9 cellular contexts compared by ENCODE assay signal in genomic region chr16:685967-686366, GRCh38. TPM values are rescaled to one million over a fixed set of nuclear protein-coding genes. Genes with fewer than 3 reads are reported as not detected.
DNase-seq lines count a peak whose midpoint lies in the region; ATAC-seq, FAIRE-seq and TF ChIP-seq lines count a peak whose summit lies in the region.
"Had no signal": no experiment of that assay in that cellular context is flagged by ENCODE, and none has a peak within 500 bp of the region (broad histone marks: within the 10 kb centered on the region; RNA-seq: fewer than 3 reads in every experiment).

No MANE protein-coding gene starts in this region.

- H3K18ac ChIP-seq in mesendoderm (ENCODE audit: low read length), result no peak overlapping the region

- H2BK15ac ChIP-seq in mesendoderm (replicated peaks; ENCODE audit: low read depth), result no peak overlapping the region

- no peak overlapping the region for H4K5ac ChIP-seq in mesendoderm (ENCODE audit: low read length)

- peaks cover 2% of the 10 kb centered on the region for H3K27me3 ChIP-seq in keratinocyte (ENCODE audit: control insufficient read depth, extremely low read depth, insufficient read depth, low read length)
- H3K27me3 ChIP-seq in mesendoderm (ENCODE audit: insufficient read depth, low read length, poor library complexity), result no peaks in the 10 kb centered on the region

- dilution Hi-C loops in keratinocyte (cut with MboI; ENCODE audit: extremely low pct_ligation_motif_present, low sequenced_read_pairs), result no loop called here

- H2AFZ ChIP-seq in keratinocyte (ENCODE audit: control insufficient read depth, low read length), result no peak overlapping the region

- peaks cover 12 to 37% of the 10 kb centered on the region in 2 experiments for H3K36me3 ChIP-seq in keratinocyte (ENCODE audit: control insufficient read depth in 2 of 2, extremely low read depth in 1 of 2, insufficient read depth in 2 of 2, low read length in 2 of 2)
- H3K36me3 ChIP-seq in mesendoderm (ENCODE audit: control insufficient read depth, insufficient read depth, low read length), result peaks cover 13% of the 10 kb centered on the region

- H4K20me1 ChIP-seq in keratinocyte (ENCODE audit: control insufficient read depth, extremely low read depth, insufficient read depth, low read length), result peaks cover 15% of the 10 kb centered on the region

- H3K79me1 ChIP-seq in mesendoderm (ENCODE audit: low read length), result peaks cover 24% of the 10 kb centered on the region

- H3K4me2 ChIP-seq in keratinocyte (ENCODE audit: control insufficient read depth, extremely low read depth, insufficient read depth, low read depth, low read length), result no peak overlapping the region
- no peak overlapping the region for H3K4me2 ChIP-seq in mesendoderm (ENCODE audit: low read length)

- no peaks in the 10 kb centered on the region for H3K9me1 ChIP-seq in keratinocyte (ENCODE audit: control insufficient read depth, extremely low read depth, insufficient read depth, low read length)

- no peak for FAIRE-seq in keratinocyte (lab: Jason Lieb, UNC)
- FAIRE-seq: endometrium had no signal

- no peak overlapping the region for H3K27ac ChIP-seq in keratinocyte (ENCODE audit: control insufficient read depth, insufficient read depth, low read length)
- H3K27ac ChIP-seq in mesendoderm (ENCODE audit: low read depth, low read length), result no peak overlapping the region

- no peak overlapping the region for H3K23ac ChIP-seq in mesendoderm (ENCODE audit: low read length)

- no peak for ATAC-seq in GM19452 (IDR thresholded peaks at IDR 0.05; ENCODE audit: unreplicated experiment)

- no peak overlapping the region for H3K4me3 ChIP-seq in GM12875 (ENCODE audit: low read depth, low read length)
- no peak overlapping the region for H3K4me3 ChIP-seq in keratinocyte (ENCODE audit: control insufficient read depth in 2 of 3, extremely low read depth in 1 of 3, insufficient read depth in 2 of 3, low read depth in 1 of 3, low read length in 3 of 3)
- no peak overlapping the region for H3K4me3 ChIP-seq in mesendoderm (ENCODE audit: low read length)

- DNase-seq in AG20443 (ENCODE audit: low spot score) (peak; percentile 42), T1000 (lab: John Stamatoyannopoulos, UW) (peak; percentile 40), keratinocyte (ENCODE audit: low read depth, low spot score) (no peak), mesendoderm (no peak), T-helper 9 cell (no peak)
- no peak for DNase-seq in activated T-cell treated with anti-CD3 and anti-CD28 coated beads, Interleukin-2, amount 50 U/mL, for 48 hours

- H4K8ac ChIP-seq in mesendoderm (ENCODE audit: low read depth, low read length), result no peak overlapping the region

- H3K9me3 ChIP-seq in keratinocyte (ENCODE audit: control insufficient read depth, low read depth, low read length), result no peaks in the 10 kb centered on the region

- H3K4ac ChIP-seq in mesendoderm (ENCODE audit: low read depth, low read length), result no peak overlapping the region

- H3K4me1 ChIP-seq in keratinocyte (ENCODE audit: control insufficient read depth, extremely low read depth, insufficient read depth, low read length), result peaks cover 33% of the 10 kb centered on the region
- peaks cover 3% of the 10 kb centered on the region for H3K4me1 ChIP-seq in mesendoderm (ENCODE audit: control insufficient read depth, low read depth, low read length)

- H3K9ac ChIP-seq in keratinocyte (ENCODE audit: control insufficient read depth, extremely low read depth, insufficient read depth, low read length) (no peak overlapping the region), mesendoderm (ENCODE audit: low read length) (no peak overlapping the region)

- TF ChIP-seq CTCF in GM12875 (IDR thresholded peaks at IDR 0.05; ENCODE audit: borderline replicate concordance, insufficient read depth, low read depth, low read length) (peak; percentile 52), keratinocyte (optimal IDR thresholded peaks at IDR 0.05 in 1 of 3, IDR thresholded peaks at IDR 0.05 in 1 of 3, conservative IDR thresholded peaks at IDR 0.05 in 1 of 3; ENCODE audit: extremely low read depth in 1 of 3, insufficient read depth in 2 of 3, low read length in 3 of 3) (peak; percentile 36 to 79 (median 72))

- no peak overlapping the region for H2BK5ac ChIP-seq in mesendoderm (ENCODE audit: low read length)

- H3K79me2 ChIP-seq in keratinocyte (ENCODE audit: control insufficient read depth, insufficient read depth, low read length) (peaks cover 39% of the 10 kb centered on the region), mesendoderm (ENCODE audit: control insufficient read depth, insufficient read depth, low read length) (peaks cover 15% of the 10 kb centered on the region)

- H2AK5ac ChIP-seq in mesendoderm (ENCODE audit: low read length), result no peak overlapping the region

- WGBS in mesendoderm (ENCODE audit: extremely low coverage, insufficient coverage, low lambda C conversion rate), result no CpG with 5 or more reads among the region's 10 CpGs

- no peak overlapping the region for H2BK120ac ChIP-seq in mesendoderm (ENCODE audit: low read depth, low read length)

- H3K56ac ChIP-seq in mesendoderm (ENCODE audit: low read length), result no peak overlapping the region

RNA-seq across cellular contexts. Expression of gene JMJD8, which starts 1.8 kb away (rescaled TPM):
- 17.8 to 29.7 TPM (median 20.1 TPM) in 3 replicates for polyA plus RNA-seq in keratinocyte
- 1.8 TPM for polyA plus RNA-seq in keratinocyte (2011; ENCODE audit: low read depth)
- polyA plus RNA-seq in keratinocyte (2011; cell fraction: cytosol; rRNA removed), result 11.4 and 24.8 TPM in 2 replicates
- 16.9 and 21.9 TPM in 2 replicates for polyA plus RNA-seq in keratinocyte (2011; cell fraction: nucleus; rRNA removed)
- polyA plus RNA-seq in keratinocyte (2012; ENCODE audit: low replicate concordance), result 16.1 and 33.9 TPM in 2 replicates
- 8.9 to 48.9 TPM (median 14.0 TPM) in 3 replicates for polyA minus RNA-seq in keratinocyte
- 24.7 TPM for polyA minus RNA-seq in keratinocyte (2011; cell fraction: cytosol; rRNA and poly(A)+ RNA removed)
- polyA minus RNA-seq in keratinocyte (2011; cell fraction: nucleus; rRNA and poly(A)+ RNA removed), result 5.2 and 8.1 TPM in 2 replicates
- 42.7 TPM for polyA plus RNA-seq in mesendoderm (2013, experiment 1 of 2)
- polyA plus RNA-seq in mesendoderm (2013, experiment 2 of 2), result 41.5 TPM

RNA-seq across cellular contexts. Expression of gene WDR24, which starts 4.2 kb away (rescaled TPM):
- polyA plus RNA-seq in keratinocyte, result 1.2 to 2.7 TPM (median 2.1 TPM) in 3 replicates
- polyA plus RNA-seq in keratinocyte (2011; ENCODE audit: low read depth), result 3.9 TPM
- 1.4 and 3.2 TPM in 2 replicates for polyA plus RNA-seq in keratinocyte (2011; cell fraction: cytosol; rRNA removed)
- polyA plus RNA-seq in keratinocyte (2011; cell fraction: nucleus; rRNA removed), result 4.8 and 8.0 TPM in 2 replicates
- polyA plus RNA-seq in keratinocyte (2012; ENCODE audit: low replicate concordance), result 6.6 and 6.8 TPM in 2 replicates
- polyA minus RNA-seq in keratinocyte, result 2.3 to 9.4 TPM (median 2.8 TPM) in 3 replicates
- 6.3 TPM for polyA minus RNA-seq in keratinocyte (2011; cell fraction: cytosol; rRNA and poly(A)+ RNA removed)
- polyA minus RNA-seq in keratinocyte (2011; cell fraction: nucleus; rRNA and poly(A)+ RNA removed), result 2.1 and 4.5 TPM in 2 replicates
- polyA plus RNA-seq in mesendoderm (2013, experiment 1 of 2), result 9.2 TPM
- polyA plus RNA-seq in mesendoderm (2013, experiment 2 of 2), result 8.9 TPM

RNA-seq across cellular contexts. Expression of gene STUB1, which starts 5.8 kb away (rescaled TPM):
- 124 to 153 TPM (median 144 TPM) in 3 replicates for polyA plus RNA-seq in keratinocyte
- 229 TPM for polyA plus RNA-seq in keratinocyte (2011; ENCODE audit: low read depth)
- 139 and 198 TPM in 2 replicates for polyA plus RNA-seq in keratinocyte (2011; cell fraction: cytosol; rRNA removed)
- 127 and 148 TPM in 2 replicates for polyA plus RNA-seq in keratinocyte (2011; cell fraction: nucleus; rRNA removed)
- polyA plus RNA-seq in keratinocyte (2012; ENCODE audit: low replicate concordance), result 113 and 116 TPM in 2 replicates
- polyA minus RNA-seq in keratinocyte, result 59.1 to 174 TPM (median 66.8 TPM) in 3 replicates
- 89.6 TPM for polyA minus RNA-seq in keratinocyte (2011; cell fraction: cytosol; rRNA and poly(A)+ RNA removed)
- polyA minus RNA-seq in keratinocyte (2011; cell fraction: nucleus; rRNA and poly(A)+ RNA removed), result 20.2 and 29.9 TPM in 2 replicates
- polyA plus RNA-seq in mesendoderm (2013, experiment 1 of 2), result 69.6 TPM
- 69.7 TPM for polyA plus RNA-seq in mesendoderm (2013, experiment 2 of 2)

RNA-seq across cellular contexts. Expression of gene RHBDL1, which starts 10.5 kb away (rescaled TPM):
- 0.58 to 2.7 TPM (median 0.71 TPM) in 3 replicates for polyA plus RNA-seq in keratinocyte
- polyA plus RNA-seq in keratinocyte (2011; ENCODE audit: low read depth), result 0.59 TPM
- 0.17 and 0.47 TPM in 2 replicates for polyA plus RNA-seq in keratinocyte (2011; cell fraction: cytosol; rRNA removed)
- polyA plus RNA-seq in keratinocyte (2011; cell fraction: nucleus; rRNA removed), result 9.0 and 15.2 TPM in 2 replicates
- polyA plus RNA-seq in keratinocyte (2012; ENCODE audit: low replicate concordance), result 1.0 and 2.4 TPM in 2 replicates
- polyA minus RNA-seq in keratinocyte, result 0.39 to 0.77 TPM (median 0.40 TPM) in 3 replicates
- polyA minus RNA-seq in keratinocyte (2011; cell fraction: cytosol; rRNA and poly(A)+ RNA removed), result not detected
- polyA minus RNA-seq in keratinocyte (2011; cell fraction: nucleus; rRNA and poly(A)+ RNA removed), result 1.4 and 2.1 TPM in 2 replicates
- 0.22 TPM for polyA plus RNA-seq in mesendoderm (2013, experiment 1 of 2)
- polyA plus RNA-seq in mesendoderm (2013, experiment 2 of 2), result 0.32 TPM

RNA-seq across cellular contexts. Expression of gene RHOT2, which starts 18.0 kb away (rescaled TPM):
- polyA plus RNA-seq in keratinocyte, result 58.7 to 97.0 TPM (median 61.7 TPM) in 3 replicates
- polyA plus RNA-seq in keratinocyte (2011; ENCODE audit: low read depth), result 60.0 TPM
- polyA plus RNA-seq in keratinocyte (2011; cell fraction: cytosol; rRNA removed), result 20.5 and 45.5 TPM in 2 replicates
- 279 and 341 TPM in 2 replicates for polyA plus RNA-seq in keratinocyte (2011; cell fraction: nucleus; rRNA removed)
- polyA plus RNA-seq in keratinocyte (2012; ENCODE audit: low replicate concordance), result 64.1 and 66.4 TPM in 2 replicates
- 26.1 to 90.0 TPM (median 31.0 TPM) in 3 replicates for polyA minus RNA-seq in keratinocyte
- 72.1 TPM for polyA minus RNA-seq in keratinocyte (2011; cell fraction: cytosol; rRNA and poly(A)+ RNA removed)
- 61.3 and 76.7 TPM in 2 replicates for polyA minus RNA-seq in keratinocyte (2011; cell fraction: nucleus; rRNA and poly(A)+ RNA removed)
- 74.0 TPM for polyA plus RNA-seq in mesendoderm (2013, experiment 1 of 2)
- polyA plus RNA-seq in mesendoderm (2013, experiment 2 of 2), result 70.5 TPM

Comparison
In these comparisons a context has a peak if more than half of its experiments do, and no peak if none do; other contexts are left out.
1. DNase-seq: peak in AG20443 (single experiment) and T1000 (single experiment); none in keratinocyte (single experiment), mesendoderm (single experiment), activated T-cell treated with anti-CD3 and anti-CD28 coated beads, Interleukin-2, amount 50 U/mL, for 48 hours (0 of 2) and T-helper 9 cell (single experiment).